In the genomic region with DNA sequence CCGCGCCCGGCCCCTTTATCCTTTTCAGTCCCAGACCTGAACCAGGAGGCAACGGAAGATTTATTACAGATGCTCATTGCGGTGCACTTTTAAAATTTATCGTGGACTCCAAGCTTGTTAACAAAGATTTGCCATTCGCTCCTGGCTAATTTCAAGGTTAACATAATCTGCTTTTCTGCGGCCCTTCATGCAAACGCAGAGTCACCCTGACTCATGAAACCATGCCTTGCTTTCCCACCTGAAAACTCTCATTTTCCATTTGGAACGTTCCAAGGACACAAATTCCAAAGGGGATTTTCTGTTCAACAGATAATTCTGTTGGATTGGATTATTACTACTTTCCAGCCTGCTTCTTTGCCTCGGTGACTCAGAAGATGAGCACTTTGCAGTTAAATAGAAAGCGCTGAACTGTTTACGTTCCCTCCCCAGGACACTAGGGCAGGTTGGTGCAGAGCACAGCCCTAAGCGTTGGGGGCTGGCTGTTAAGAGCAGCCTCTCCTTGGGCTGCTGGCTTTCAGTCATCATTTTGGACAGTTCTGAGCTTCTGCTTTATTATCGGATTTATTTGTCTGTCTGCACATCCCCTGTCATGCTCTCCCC, we compare ENCODE assay signal across 15 cellular contexts. TPM values are rescaled to one million over a fixed set of nuclear protein-coding genes. Genes with fewer than 3 reads are reported as not detected.
A peak's percentile ranks its signal among the peaks of the same experiment; 100 is the strongest.
DNase-seq lines count a peak whose midpoint lies in the region; ATAC-seq and TF ChIP-seq lines count a peak whose summit lies in the region.
"Had no signal": no experiment of that assay in that cellular context is flagged by ENCODE, and none has a peak within 500 bp of the region (broad histone marks: within the 10 kb centered on the region; RNA-seq: fewer than 3 reads in every experiment).

No MANE protein-coding gene starts in this region.

- peak; percentile 30 for DNase-seq in activated T-cell treated with anti-CD3 and anti-CD28 coated beads, Interleukin-2, amount 50 U/mL, for 24 hours
- DNase-seq in activated T-cell treated with anti-CD3 and anti-CD28 coated beads, Interleukin-2, amount 50 U/mL, for 48 hours, result no peak
- DNase-seq in T-helper 17 cell (no peak), foreskin keratinocyte (peak; percentile 68 to 83), retinal pigment epithelial cell (ENCODE audit: low read depth) (peak; percentile 32), GM13976 (ENCODE audit: low spot score) (no peak), NCI-H1105 treated with DMSO at 0.1 percent for 48 hours (lab: John Stamatoyannopoulos, UW) (no peak)
- DNase-seq: activated CD4-positive, CD25-positive, alpha-beta regulatory T cell; esophagus squamous epithelium; midbrain; MM.1S; stimulated activated CD4-positive, alpha-beta T cell treated with anti-CD3 and anti-CD28 coated beads, Interleukin-2, amount 100 ng/mL, for 24 hours had no signal

- peak overlapping the region; percentile 86 for H3K27ac Mint-ChIP-seq in activated T-cell treated with anti-CD3 and anti-CD28 coated beads, Interleukin-2, amount 50 U/mL, for 24 hours
- H3K27ac Mint-ChIP-seq in T-helper 17 cell, result peak overlapping the region; percentile 83
- H3K27ac Mint-ChIP-seq: progenitor cell of endocrine pancreas had no signal

- no peaks in the 10 kb centered on the region for H3K4me1 ChIP-seq in foreskin keratinocyte

- no peaks in the 10 kb centered on the region for H3K27me3 Mint-ChIP-seq in activated T-cell treated with anti-CD3 and anti-CD28 coated beads, Interleukin-2, amount 50 U/mL, for 24 hours
- no peaks in the 10 kb centered on the region for H3K27me3 Mint-ChIP-seq in T-helper 17 cell

- H3K4me3 Mint-ChIP-seq in activated T-cell treated with anti-CD3 and anti-CD28 coated beads, Interleukin-2, amount 50 U/mL, for 24 hours, result peak overlapping the region; percentile 38
- peak overlapping the region; percentile 3 for H3K4me3 Mint-ChIP-seq in T-helper 17 cell

- H3K9me3 Mint-ChIP-seq in activated T-cell treated with anti-CD3 and anti-CD28 coated beads, Interleukin-2, amount 50 U/mL, for 24 hours, result no peaks in the 10 kb centered on the region

- H3K27me3 ChIP-seq in foreskin keratinocyte, result no peaks in the 10 kb centered on the region
- H3K27me3 ChIP-seq: esophagus squamous epithelium had no signal

- H3K27ac ChIP-seq in foreskin keratinocyte, result no peak overlapping the region
- H3K27ac ChIP-seq: esophagus squamous epithelium had no signal

- in situ Hi-C loops in GM13976 (cut with MboI; ENCODE audit: low sequenced_read_pairs, unreplicated experiment), result no loop called here

- peaks cover 77% of the 10 kb centered on the region for H3K36me3 Mint-ChIP-seq in activated T-cell treated with anti-CD3 and anti-CD28 coated beads, Interleukin-2, amount 50 U/mL, for 24 hours (ENCODE audit: low read depth)
- H3K36me3 Mint-ChIP-seq in T-helper 17 cell (ENCODE audit: low read depth), result no peaks in the 10 kb centered on the region

- ATAC-seq in T-helper 17 cell (peak; percentile 24), foreskin keratinocyte (peak; percentile 98), HG03108 (IDR thresholded peaks at IDR 0.05; ENCODE audit: unreplicated experiment) (no peak)

- peaks cover 90% of the 10 kb centered on the region for H3K4me1 Mint-ChIP-seq in activated T-cell treated with anti-CD3 and anti-CD28 coated beads, Interleukin-2, amount 50 U/mL, for 24 hours (ENCODE audit: low read depth)
- peaks cover 40% of the 10 kb centered on the region for H3K4me1 Mint-ChIP-seq in T-helper 17 cell

- no peaks in the 10 kb centered on the region for H3K9me3 ChIP-seq in T-helper 17 cell (ENCODE audit: control insufficient read depth, low read length, poor library complexity, severe bottlenecking)
- H3K9me3 ChIP-seq: esophagus squamous epithelium had no signal

- TF ChIP-seq CTCF in foreskin keratinocyte (conservative IDR thresholded peaks at IDR 0.05) (no peak), retinal pigment epithelial cell (conservative IDR thresholded peaks at IDR 0.05; ENCODE audit: low read depth, low read length) (no peak), GM13976 (IDR thresholded peaks at IDR 0.05; ENCODE audit: borderline replicate concordance, control extremely low read depth, extremely low read depth, insufficient read depth, missing control alignments) (no peak)

- no peak overlapping the region for H3K4me3 ChIP-seq in retinal pigment epithelial cell (ENCODE audit: low read length)
- H3K4me3 ChIP-seq: esophagus squamous epithelium had no signal

RNA-seq across cellular contexts. Expression of a gene that starts 51.1 kb away (rescaled TPM):
- 100 to 1,000 TPM; 265 to 295 TPM for total RNA-seq in T-helper 17 cell
- 0.14 TPM in 1 of 2 replicates, not detected in the other for total RNA-seq in foreskin keratinocyte
- not detected in 2 replicates for polyA plus RNA-seq in foreskin keratinocyte
- total RNA-seq: progenitor cell of endocrine pancreas had no signal
- polyA plus RNA-seq: AG04450 had no signal

Comparison
In these comparisons a context has a peak if more than half of its experiments do, and no peak if none do; other contexts are left out.
1. DNase-seq: peak in activated T-cell treated with anti-CD3 and anti-CD28 coated beads, Interleukin-2, amount 50 U/mL, for 24 hours (single experiment), foreskin keratinocyte (2 of 2) and retinal pigment epithelial cell (single experiment); none in activated T-cell treated with anti-CD3 and anti-CD28 coated beads, Interleukin-2, amount 50 U/mL, for 48 hours (0 of 2), T-helper 17 cell (0 of 3), GM13976 (single experiment) and NCI-H1105 treated with DMSO at 0.1 percent for 48 hours (single experiment).
2. RNA of a gene that starts 51.1 kb away (total RNA-seq): 265 to 295 TPM in T-helper 17 cell; 0.14 TPM in foreskin keratinocyte; every median in the first group is over 100 times any median in the second.